ENCODE assay signal across 10 cellular contexts in the genomic region with DNA sequence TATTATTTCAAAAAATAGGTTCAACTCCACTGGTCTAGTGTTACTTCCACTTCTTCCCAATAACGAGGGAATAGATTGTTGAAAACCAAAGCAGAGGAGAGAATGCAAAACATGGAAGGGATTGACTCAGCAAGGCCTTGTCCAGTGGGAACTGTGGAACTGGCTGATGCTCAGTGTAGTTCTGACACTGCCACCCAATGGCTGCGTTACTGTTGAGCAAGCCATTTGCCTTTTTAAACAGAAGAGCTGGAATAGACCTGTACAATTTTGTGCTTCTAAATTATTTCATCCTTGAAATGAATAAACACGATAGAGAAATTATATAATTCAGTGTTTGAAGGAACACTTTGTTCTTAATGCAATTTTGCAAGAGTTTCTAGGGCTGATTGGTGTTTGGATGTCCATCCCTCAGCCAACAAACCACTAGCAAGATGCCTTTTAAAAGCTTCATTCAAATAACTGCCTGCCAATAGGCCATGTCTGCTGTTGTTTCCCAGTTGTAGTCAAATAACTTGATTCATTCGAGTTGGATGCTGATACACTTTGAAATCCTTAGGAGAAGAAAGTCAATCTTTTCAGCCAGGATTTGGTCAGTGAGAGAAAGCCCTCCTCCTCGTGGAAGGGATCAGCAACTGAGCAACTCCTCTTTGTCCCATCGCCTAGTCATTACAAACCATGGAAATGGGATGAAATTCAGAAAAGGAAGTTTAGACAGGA. TPM values are rescaled to one million over a fixed set of nuclear protein-coding genes. Genes with fewer than 3 reads are reported as not detected.
DNase-seq lines count a peak whose midpoint lies in the region; ATAC-seq and TF ChIP-seq lines count a peak whose summit lies in the region.
"Had no signal": no experiment of that assay in that cellular context is flagged by ENCODE, and none has a peak within 500 bp of the region (broad histone marks: within the 10 kb centered on the region; RNA-seq: fewer than 3 reads in every experiment).

No MANE protein-coding gene starts in this region.

- in situ Hi-C loops in SK-MEL-5 (cut with HindIII; ENCODE audit: low pct_unique_long_range_greater_than_20kb, low sequenced_read_pairs) = no loop called here

- H3K36me3 ChIP-seq in GM06990 (ENCODE audit: control insufficient read depth, insufficient read depth, low read length) (no peaks in the 10 kb centered on the region), psoas muscle (ENCODE audit: insufficient read depth in 1 of 2, low read depth in 1 of 2) (no peaks in the 10 kb centered on the region)

- TF ChIP-seq CTCF in GM06990 (IDR thresholded peaks at IDR 0.05; ENCODE audit: insufficient read depth, low read length, poor library complexity, severe bottlenecking) (peak; percentile 35), psoas muscle (IDR thresholded peaks at IDR 0.05) (no peak)

- DNase-seq in GM06990 (ENCODE audit: extremely low read depth, insufficient read length) (no peak), SK-MEL-5 (ENCODE audit: low read depth, low spot score) (peak; percentile 84), head of caudate nucleus (peak in 23 of 42 donors; percentile 5 to 64 (median 37)), psoas muscle (peak; percentile 40 to 67), SW 1271 (lab: John Stamatoyannopoulos, UW) (no peak)
- DNase-seq: activated B cell treated with CpG ODN at 0.5 μM for 24 hours, NCI-H1417 treated with DMSO at 0.1 percent for 48 hours had no signal

- H3K27me3 ChIP-seq in GM06990 (replicated peaks; ENCODE audit: control insufficient read depth, insufficient read depth, low read length) (no peaks in the 10 kb centered on the region), psoas muscle (ENCODE audit: insufficient read depth in 3 of 3, low read length in 2 of 3) (no peaks in the 10 kb centered on the region)

- WGBS in psoas muscle, 3 donors = 30 to 45% (median 32%) methylated on average over 6 of the region's 6 CpGs

- peak overlapping the region; percentile 57 for H3K27ac ChIP-seq in psoas muscle

- ATAC-seq in psoas muscle (peak; percentile 42 to 81 (median 78)), HG02973 (IDR thresholded peaks at IDR 0.05; ENCODE audit: unreplicated experiment) (no peak), GM18909 (IDR thresholded peaks at IDR 0.05; ENCODE audit: poor library complexity, unreplicated experiment) (no peak), HG03196 (IDR thresholded peaks at IDR 0.05; ENCODE audit: unreplicated experiment) (no peak)

- H3K4me1 ChIP-seq in psoas muscle = peaks cover 19% of the 10 kb centered on the region

- H3K9me3 ChIP-seq in psoas muscle = no peaks in the 10 kb centered on the region

- intact Hi-C loops in head of caudate nucleus (cut with DNase I) (no loop called here), psoas muscle (cut with DNase I) (no loop called here)

- H3K4me3 ChIP-seq in GM06990 (replicated peaks; ENCODE audit: low read depth, low read length) (no peak overlapping the region), psoas muscle (no peak overlapping the region)

RNA-seq across cellular contexts. Expression of gene MGP, which starts 7.2 kb away (rescaled TPM):
- 402 and 415 TPM in 2 replicates for total RNA-seq in SK-MEL-5 (2014; rRNA removed; shearing (Covaris generic))
- polyA plus RNA-seq in SK-MEL-5 (2015; cell fraction: cytosol; rRNA removed) = 169 and 276 TPM in 2 replicates
- 34.3 and 59.2 TPM in 2 replicates for polyA plus RNA-seq in SK-MEL-5 (2015; cell fraction: nucleus; rRNA removed)
- total RNA-seq in psoas muscle = 100 to 1,000 TPM in 1 of 4 donors, 10 to 100 TPM in 3; 60.2 to 159 (median 82.0) TPM
- polyA plus RNA-seq in psoas muscle = 10 to 100 TPM; 57.3 to 83.5 (median 57.5) TPM
- total RNA-seq: activated B cell treated with CpG ODN at 0.5 μM for 24 hours had no signal

RNA-seq across cellular contexts. Expression of gene ERP27, which starts 45.5 kb away (rescaled TPM):
- total RNA-seq in SK-MEL-5 (2014; rRNA removed; shearing (Covaris generic)) = 0.61 and 0.74 TPM in 2 replicates
- 1.1 and 1.6 TPM in 2 replicates for polyA plus RNA-seq in SK-MEL-5 (2015; cell fraction: cytosol; rRNA removed)
- 1.3 and 5.2 TPM in 2 replicates for polyA plus RNA-seq in SK-MEL-5 (2015; cell fraction: nucleus; rRNA removed)
- total RNA-seq in psoas muscle = under 1 TPM in 3 of 4 donors, not detected in 1; 0.17 to 0.42 (median 0.24) TPM
- polyA plus RNA-seq in psoas muscle = under 1 TPM; 0.05 to 0.09 (median 0.08) TPM

RNA-seq across cellular contexts. Expression of gene ART4, which starts 49.6 kb away (rescaled TPM):
- total RNA-seq in SK-MEL-5 (2014; rRNA removed; shearing (Covaris generic)) = not detected in 2 replicates
- not detected in 2 replicates for polyA plus RNA-seq in SK-MEL-5 (2015; cell fraction: cytosol; rRNA removed)
- not detected in 2 replicates for polyA plus RNA-seq in SK-MEL-5 (2015; cell fraction: nucleus; rRNA removed)
- total RNA-seq in psoas muscle = under 1 TPM in 2 of 4 donors, not detected in 2; 0.17 to 0.19 TPM
- polyA plus RNA-seq in psoas muscle = under 1 TPM; 0.14 to 0.39 (median 0.17) TPM
- total RNA-seq: activated B cell treated with CpG ODN at 0.5 μM for 24 hours had no signal

Comparison
In these comparisons a context has a peak if more than half of its experiments do, and no peak if none do; other contexts are left out.
1. DNase-seq: peak in SK-MEL-5 (single experiment), head of caudate nucleus (23 of 42) and psoas muscle (2 of 2); none in GM06990 (single experiment) and SW 1271 (0 of 2).
2. ATAC-seq: peak in psoas muscle (4 of 4); none in HG02973 (single experiment), GM18909 (single experiment) and HG03196 (single experiment).